In genomic region chr2:73112913-73113633, GRCh38 we compare ENCODE assay signal across 8 cellular contexts. TPM values are rescaled to one million over a fixed set of nuclear protein-coding genes. Genes with fewer than 3 reads are reported as not detected.
DNase-seq lines count a peak whose midpoint lies in the region; ATAC-seq and TF ChIP-seq lines count a peak whose summit lies in the region.

Gene RAB11FIP5 (minus strand): TSS chr2:73112948. CDS start chr2:73112777, 171 bp downstream.

- H3K27me3 Mint-ChIP-seq in naive thymus-derived CD4-positive, alpha-beta T cell = peaks cover 0 to 14% (median 0%) of the 10 kb centered on the region in 5 donors

- peak; percentile 77 for ATAC-seq in GM19372 (IDR thresholded peaks at IDR 0.05; ENCODE audit: low read depth, unreplicated experiment)
- peak; percentile 53 for ATAC-seq in HG03558 (IDR thresholded peaks at IDR 0.05; ENCODE audit: extremely low read depth, unreplicated experiment)
- peak; percentile 94 for ATAC-seq in naive thymus-derived CD4-positive, alpha-beta T cell

- H3K4me1 Mint-ChIP-seq in naive thymus-derived CD4-positive, alpha-beta T cell = peaks cover 9 to 33% (median 28%) of the 10 kb centered on the region in 7 donors

- H3K27ac ChIP-seq in BLaER1 (peak within 1 kb of the TSS; percentile 82), RWPE1 (peak within 1 kb of the TSS; percentile 95)
- H3K27ac ChIP-seq in naive thymus-derived CD4-positive, alpha-beta T cell (ENCODE audit: low read depth, low read length) = peak within 1 kb of the TSS; percentile 61

- POLR2A ChIA-PET in RWPE1 (lab: Yijun Ruan, JAX; ENCODE audit: low non-redundant PET) = interaction anchor here (0.6 kb wide), 2 partner anchors 24 to 184 kb away, joined by 3 read pairs; no protein-coding TSS in a partner anchor
- POLR2A ChIA-PET in naive thymus-derived CD4-positive, alpha-beta T cell (lab: Charles Lee) = interaction anchor here (0.7 to 2.2 kb wide), 3 partner anchors 64 to 446 kb away, joined by 5 to 7 read pairs (median 7); partner anchors contain the start of gene SMYD5

- H3K9ac ChIP-seq in BLaER1 = peak within 1 kb of the TSS; percentile 84

- peaks cover 4% of the 10 kb centered on the region; the same call in 1 of the 2 replicates for H3K27me3 ChIP-seq in BLaER1
- no peaks in the 10 kb centered on the region for H3K27me3 ChIP-seq in naive thymus-derived CD4-positive, alpha-beta T cell (ENCODE audit: control insufficient read depth in 2 of 2, insufficient read depth in 2 of 2, low read length in 2 of 2)

- no peaks in the 10 kb centered on the region for H3K9me3 ChIP-seq in BLaER1
- no peaks in the 10 kb centered on the region for H3K9me3 ChIP-seq in naive thymus-derived CD4-positive, alpha-beta T cell (ENCODE audit: control insufficient read depth in 2 of 3, low read length in 3 of 3)

- CTCF ChIA-PET in RWPE1 (lab: Yijun Ruan, JAX) = interaction anchor here (0.6 to 2.1 kb wide), 2 partner anchors 24 to 27 kb away, joined by 3 to 10 read pairs; no protein-coding TSS in a partner anchor
- CTCF ChIA-PET in naive thymus-derived CD4-positive, alpha-beta T cell (lab: Charles Lee) = interaction anchor here (1.2 to 1.6 kb wide), 2 partner anchors 28 to 65 kb away, joined by 3 to 5 read pairs; no protein-coding TSS in a partner anchor

- H3K36me3 Mint-ChIP-seq in naive thymus-derived CD4-positive, alpha-beta T cell = peaks cover 0 to 1% (median 0%) of the 10 kb centered on the region in 5 donors

- no peaks in the 10 kb centered on the region for H3K9me3 Mint-ChIP-seq in naive thymus-derived CD4-positive, alpha-beta T cell

- intact Hi-C loops in naive thymus-derived CD4-positive, alpha-beta T cell (cut with micrococcal nuclease) = loop anchor here (1.0 to 5.0 kb wide), 9 partner anchors 42 to 274 kb away; partner anchors contain the start of genes ALMS1 (in 2 of the 2), SFXN5 (in 2 of the 2), CCT7 (in 1 of the 2) and EGR4 (in 1 of the 2)

- H3K4me3 Mint-ChIP-seq in naive thymus-derived CD4-positive, alpha-beta T cell = peak within 1 kb of the TSS; percentile 80 to 92 (median 88)

- peaks cover 5% of the 10 kb centered on the region; the same call in 1 of the 2 replicates for H3K36me3 ChIP-seq in BLaER1
- no peaks in the 10 kb centered on the region for H3K36me3 ChIP-seq in naive thymus-derived CD4-positive, alpha-beta T cell (ENCODE audit: control insufficient read depth in 2 of 3, insufficient read depth in 3 of 3, low read length in 3 of 3)

- TF ChIP-seq CTCF in RWPE1 (conservative IDR thresholded peaks at IDR 0.05; ENCODE audit: low read depth) = no peak

- H3K4me2 ChIP-seq in BLaER1 = peak within 1 kb of the TSS; percentile 98

- peaks cover 32% of the 10 kb centered on the region for H3K4me1 ChIP-seq in BLaER1
- H3K4me1 ChIP-seq in naive thymus-derived CD4-positive, alpha-beta T cell (ENCODE audit: control insufficient read depth in 2 of 2, insufficient read depth in 2 of 2, low read length in 2 of 2) = peaks cover 4 to 13% of the 10 kb centered on the region in 2 donors

- peak; percentile 75 for DNase-seq in RWPE1 (ENCODE audit: low spot score)
- peak; percentile 74 for DNase-seq in activated effector memory CD4-positive, alpha-beta T cell treated with Interleukin-2 at 50 U/mL for 16 hours
- DNase-seq in fibroblast of peridontal ligament (ENCODE audit: extremely low read depth) = peak; percentile 76
- peak; percentile 70 to 88 (median 76) for DNase-seq in naive thymus-derived CD4-positive, alpha-beta T cell
- peak; percentile 40 to 50 for DNase-seq in stimulated activated CD8-positive, alpha-beta memory T cell treated with anti-CD3 and anti-CD28 coated beads, Interleukin-7, amount 100 ng/mL, for 48 hours (ENCODE audit: extremely low read depth in 1 of 2, low read depth in 1 of 2)

- peak within 1 kb of the TSS; percentile 91 for H3K4me3 ChIP-seq in BLaER1
- peak within 1 kb of the TSS; percentile 68 for H3K4me3 ChIP-seq in naive thymus-derived CD4-positive, alpha-beta T cell (ENCODE audit: low read length)

- H3K27ac Mint-ChIP-seq in naive thymus-derived CD4-positive, alpha-beta T cell = peak within 1 kb of the TSS in 8 of 9 donors; percentile 41 to 81 (median 74)

- H4K20me1 ChIP-seq in BLaER1 = peaks cover 43% of the 10 kb centered on the region

RNA-seq across cellular contexts. Expression of gene RAB11FIP5, which starts in this region (rescaled TPM):
- 10 to 100 TPM in 3 of 5 experiments, 1 to 10 TPM in 2; 8.6 to 13.2 (median 11.2) TPM for total RNA-seq in naive thymus-derived CD4-positive, alpha-beta T cell
- polyA plus RNA-seq in naive thymus-derived CD4-positive, alpha-beta T cell = 10 to 100 TPM in 1 of 2 donors, 1 to 10 TPM in 1; 5.6 to 12.0 TPM

Comparison
In these comparisons a context has a peak if more than half of its experiments do, and no peak if none do; other contexts are left out.
1. Peak in every context shown above with its lines: DNase-seq, ATAC-seq, H3K4me3 ChIP-seq and H3K27ac ChIP-seq.